21 cellular contexts compared by ENCODE assay signal in genomic region chr1:55305735-55306134, GRCh38.
DNase-seq lines count a peak whose midpoint lies in the region; ATAC-seq, FAIRE-seq and TF ChIP-seq lines count a peak whose summit lies in the region.
"Had no signal": no experiment of that assay in that cellular context is flagged by ENCODE, and none has a peak within 500 bp of the region (broad histone marks: within the 10 kb centered on the region; RNA-seq: fewer than 3 reads in every experiment).

No MANE protein-coding gene starts in this region.

- H3K27ac ChIP-seq in esophagus squamous epithelium: no peak overlapping the region
- H3K27ac ChIP-seq: cardiac muscle cell, parathyroid adenoma, thoracic aorta had no signal

- no peak overlapping the region for H3K4me3 Mint-ChIP-seq in stimulated activated naive B cell treated with anti-CD40 and anti-IgM and Interleukin-4, amounts not matched to agents 10 μg/mL and 1 μg/mL and 100 μg/mL, for 72 hours
- H3K4me3 Mint-ChIP-seq: activated CD8-positive, alpha-beta memory T cell treated with anti-CD3 and anti-CD28 coated beads, Interleukin-2, amount 10 ng/mL, durations not matched to agents 7 days and 5 days; naive B cell had no signal

- peak; percentile 81 to 92 for ATAC-seq in activated naive CD4-positive, alpha-beta T cell treated with anti-CD3 and anti-CD28 coated beads, Interleukin-2, amount 50 U/mL, for 72 hours
- ATAC-seq in stimulated activated naive B cell treated with anti-CD40 and anti-IgM and Interleukin-4, amounts not matched to agents 10 μg/mL and 1 μg/mL and 100 μg/mL, for 72 hours (replicated peaks): peak; percentile 46 to 71
- ATAC-seq: activated CD8-positive, alpha-beta memory T cell treated with anti-CD3 and anti-CD28 coated beads, Interleukin-2, amount 10 ng/mL, durations not matched to agents 7 days and 5 days; sciatic nerve had no signal

- H3K27me3 Mint-ChIP-seq in stimulated activated naive B cell treated with anti-CD40 and anti-IgM and Interleukin-4, amounts not matched to agents 10 μg/mL and 1 μg/mL and 100 μg/mL, for 72 hours: peaks cover 10 to 15% of the 10 kb centered on the region in 2 donors

- TF ChIP-seq POLR2A in esophagus squamous epithelium (IDR thresholded peaks at IDR 0.05): no peak

- H3K4me1 ChIP-seq in esophagus squamous epithelium: peaks cover 0 to 7% (median 2%) of the 10 kb centered on the region in 3 donors
- H3K4me1 ChIP-seq: parathyroid adenoma had no signal

- peaks cover 0 to 1% of the 10 kb centered on the region in 2 donors for H3K4me1 Mint-ChIP-seq in stimulated activated naive B cell treated with anti-CD40 and anti-IgM and Interleukin-4, amounts not matched to agents 10 μg/mL and 1 μg/mL and 100 μg/mL, for 72 hours
- H3K4me1 Mint-ChIP-seq: activated CD8-positive, alpha-beta memory T cell treated with anti-CD3 and anti-CD28 coated beads, Interleukin-2, amount 10 ng/mL, durations not matched to agents 7 days and 5 days; naive B cell had no signal

- no peaks in the 10 kb centered on the region for H3K36me3 ChIP-seq in esophagus squamous epithelium
- H3K36me3 ChIP-seq: cardiac muscle cell, thoracic aorta had no signal

- H3K27ac Mint-ChIP-seq in activated naive CD4-positive, alpha-beta T cell treated with anti-CD3 and anti-CD28 coated beads, Interleukin-2, amount 50 U/mL, for 72 hours: no peak overlapping the region
- H3K27ac Mint-ChIP-seq in stimulated activated naive B cell treated with anti-CD40 and anti-IgM and Interleukin-4, amounts not matched to agents 10 μg/mL and 1 μg/mL and 100 μg/mL, for 72 hours: no peak overlapping the region
- H3K27ac Mint-ChIP-seq: activated CD8-positive, alpha-beta memory T cell treated with anti-CD3 and anti-CD28 coated beads, Interleukin-2, amount 10 ng/mL, durations not matched to agents 7 days and 5 days had no signal

- no peak for DNase-seq in activated naive CD4-positive, alpha-beta T cell treated with anti-CD3 and anti-CD28 coated beads, Interleukin-2, amount 50 U/mL, for 72 hours (ENCODE audit: low spot score in 2 of 2)
- DNase-seq in activated naive CD4-positive, alpha-beta T cell treated with Interleukin-2 at 50 U/mL for 16 hours: no peak
- DNase-seq in LHCN-M2 (ENCODE audit: low read depth) (peak; percentile 34), epithelial cell of esophagus (ENCODE audit: low read depth) (peak; percentile 59), NCI-H2081 treated with DMSO at 0.1 percent for 48 hours (lab: John Stamatoyannopoulos, UW) (no peak), RCC 7860 (ENCODE audit: low spot score) (no peak), esophagus squamous epithelium (lab: John Stamatoyannopoulos, UW) (no peak)
- DNase-seq in stimulated activated naive B cell treated with anti-CD40 and anti-IgM and Interleukin-4, amounts not matched to agents 10 μg/mL and 1 μg/mL and 100 μg/mL, for 72 hours: no peak
- DNase-seq: ACHN; activated CD8-positive, alpha-beta memory T cell treated with anti-CD3 and anti-CD28 coated beads, Interleukin-2, amount 10 ng/mL, durations not matched to agents 7 days and 5 days; dermis blood vessel endothelial cell; GOT3; kidney; naive B cell; NCI-H524 had no signal

- no peaks in the 10 kb centered on the region for H3K36me3 Mint-ChIP-seq in activated naive CD4-positive, alpha-beta T cell treated with anti-CD3 and anti-CD28 coated beads, Interleukin-2, amount 50 U/mL, for 72 hours
- H3K36me3 Mint-ChIP-seq in stimulated activated naive B cell treated with anti-CD40 and anti-IgM and Interleukin-4, amounts not matched to agents 10 μg/mL and 1 μg/mL and 100 μg/mL, for 72 hours: peaks cover 0 to 2% of the 10 kb centered on the region in 2 donors
- H3K36me3 Mint-ChIP-seq: activated CD8-positive, alpha-beta memory T cell treated with anti-CD3 and anti-CD28 coated beads, Interleukin-2, amount 10 ng/mL, durations not matched to agents 7 days and 5 days; naive B cell had no signal

- H3K4me3 ChIP-seq in epithelial cell of esophagus (ENCODE audit: low read length) (no peak overlapping the region), esophagus squamous epithelium (no peak overlapping the region)
- H3K4me3 ChIP-seq: cardiac muscle cell, thoracic aorta had no signal

- peaks cover 0 to 15% (median 0%) of the 10 kb centered on the region in 4 donors for H3K27me3 ChIP-seq in esophagus squamous epithelium
- H3K27me3 ChIP-seq: cardiac muscle cell had no signal

- no peak for TF ChIP-seq CTCF in epithelial cell of esophagus (IDR thresholded peaks at IDR 0.05; ENCODE audit: insufficient read depth, low read depth, low read length, missing control alignments)
- no peak for TF ChIP-seq CTCF in esophagus squamous epithelium (IDR thresholded peaks at IDR 0.05)

- intact Hi-C loops in esophagus squamous epithelium (cut with DNase I): no loop called here

- WGBS in esophagus squamous epithelium, 2 donors: 50 to 52% methylated on average over 2 of the region's 2 CpGs

- no peaks in the 10 kb centered on the region for H3K9me3 Mint-ChIP-seq in activated naive CD4-positive, alpha-beta T cell treated with anti-CD3 and anti-CD28 coated beads, Interleukin-2, amount 50 U/mL, for 72 hours
- peaks cover 0 to 4% of the 10 kb centered on the region in 2 donors for H3K9me3 Mint-ChIP-seq in stimulated activated naive B cell treated with anti-CD40 and anti-IgM and Interleukin-4, amounts not matched to agents 10 μg/mL and 1 μg/mL and 100 μg/mL, for 72 hours
- H3K9me3 Mint-ChIP-seq: naive B cell had no signal

- H3K9me3 ChIP-seq in esophagus squamous epithelium: no peaks in the 10 kb centered on the region
- H3K9me3 ChIP-seq: thoracic aorta had no signal

- no peak for FAIRE-seq in RCC 7860 (lab: Jason Lieb, UNC)
- FAIRE-seq: frontal cortex, kidney, TTC549 had no signal

Comparison
In these comparisons a context has a peak if more than half of its experiments do, and no peak if none do; other contexts are left out.
1. DNase-seq: peak in LHCN-M2 (single experiment) and epithelial cell of esophagus (single experiment); none in activated naive CD4-positive, alpha-beta T cell treated with anti-CD3 and anti-CD28 coated beads, Interleukin-2, amount 50 U/mL, for 72 hours (0 of 2), activated naive CD4-positive, alpha-beta T cell treated with Interleukin-2 at 50 U/mL for 16 hours (single experiment), stimulated activated naive B cell treated with anti-CD40 and anti-IgM and Interleukin-4, amounts not matched to agents 10 μg/mL and 1 μg/mL and 100 μg/mL, for 72 hours (single experiment), NCI-H2081 treated with DMSO at 0.1 percent for 48 hours (single experiment), RCC 7860 (single experiment) and esophagus squamous epithelium (single experiment).